ENCODE assay signal across 25 cellular contexts in the genomic region with DNA sequence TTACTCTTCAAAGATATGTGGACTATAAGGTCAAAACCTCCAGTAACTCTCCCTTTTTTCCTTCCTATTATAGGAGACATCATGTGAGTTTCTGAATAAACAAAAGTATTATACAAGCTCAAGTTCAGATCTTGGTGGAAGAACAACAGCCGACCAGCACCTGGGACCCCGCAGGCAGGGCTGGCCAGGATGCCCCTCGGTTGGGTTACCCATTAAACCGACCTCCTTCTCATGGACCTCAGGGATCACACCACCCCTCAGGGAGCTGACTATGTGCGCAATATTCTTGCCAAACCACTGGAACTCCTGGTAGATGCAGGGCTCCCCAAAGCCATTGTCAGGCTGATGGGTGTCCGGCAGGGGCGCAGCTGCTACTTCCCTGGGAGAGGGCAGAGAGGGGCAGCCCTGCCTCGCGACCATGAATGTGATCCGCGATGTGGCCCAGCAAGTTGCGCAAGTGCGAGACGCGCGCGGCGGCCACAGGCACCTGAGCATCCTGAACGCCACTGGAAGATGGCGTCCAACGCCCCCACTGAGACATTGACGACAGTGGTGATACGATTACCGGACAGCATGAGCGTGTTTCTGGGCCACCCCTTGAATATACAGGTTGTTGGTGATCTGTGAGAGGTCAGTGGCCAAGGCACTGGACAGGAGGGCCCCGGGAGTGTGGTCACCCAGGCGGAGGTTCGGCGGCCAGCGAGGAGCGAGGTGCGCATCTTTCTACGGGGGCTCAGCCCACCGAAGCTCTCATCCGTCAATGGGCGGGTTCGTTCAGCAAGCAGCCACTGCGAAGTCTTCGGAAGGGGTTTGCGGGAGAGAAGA.
"Had no signal": no experiment of that assay in that cellular context is flagged by ENCODE, and none has a peak within 500 bp of the region (broad histone marks: within the 10 kb centered on the region; RNA-seq: fewer than 3 reads in every experiment).

No MANE protein-coding gene starts in this region.

- H3K27me3 Mint-ChIP-seq: type B pancreatic cell had no signal

- H3K4me3 ChIP-seq: dorsolateral prefrontal cortex, lung, mucosa of descending colon, neural progenitor cell, prostate gland, right atrium auricular region, sigmoid colon, stomach, tibial artery, uterus had no signal

- ATAC-seq: left lobe of liver; mucosa of descending colon; natural killer cell treated with Interleukin-12 subunit alpha and Interleukin-12 subunit beta and Interleukin-15 and Interleukin-18, amount 100 ng/mL, for 72 hours; stimulated activated effector memory CD8-positive, alpha-beta T cell treated with anti-CD3 and anti-CD28 coated beads, Interleukin-12 subunit alpha, Interleukin-12 subunit beta, amount 100 ng/mL, for 72 hours had no signal

- H2AFZ ChIP-seq: neural progenitor cell had no signal

- H3K4me3 Mint-ChIP-seq: memory B cell; mesothelial cell of epicardium; natural killer cell treated with Interleukin-12 subunit alpha and Interleukin-12 subunit beta and Interleukin-15 and Interleukin-18, amount 100 ng/mL, for 72 hours; neural progenitor cell; stimulated activated effector memory CD8-positive, alpha-beta T cell treated with anti-CD3 and anti-CD28 coated beads, Interleukin-12 subunit alpha, Interleukin-12 subunit beta, amount 100 ng/mL, for 72 hours; type B pancreatic cell had no signal

- H3K9me3 ChIP-seq: prostate gland, right atrium auricular region, sigmoid colon, tibial artery, uterus had no signal

- H3K36me3 Mint-ChIP-seq: memory B cell; mesothelial cell of epicardium; naive B cell; natural killer cell treated with Interleukin-12 subunit alpha and Interleukin-12 subunit beta and Interleukin-15 and Interleukin-18, amount 100 ng/mL, for 72 hours; neural progenitor cell; stimulated activated effector memory CD8-positive, alpha-beta T cell treated with anti-CD3 and anti-CD28 coated beads, Interleukin-12 subunit alpha, Interleukin-12 subunit beta, amount 100 ng/mL, for 72 hours; type B pancreatic cell had no signal

- H3K4me2 ChIP-seq: neural progenitor cell had no signal

- H3K9me3 Mint-ChIP-seq: stimulated activated effector memory CD8-positive, alpha-beta T cell treated with anti-CD3 and anti-CD28 coated beads, Interleukin-12 subunit alpha, Interleukin-12 subunit beta, amount 100 ng/mL, for 72 hours; type B pancreatic cell had no signal

- H3K27ac ChIP-seq: dorsolateral prefrontal cortex, neural progenitor cell, prostate gland, right atrium auricular region, sigmoid colon, stomach, tibial artery, uterus had no signal

- H3K36me3 ChIP-seq: neural progenitor cell, prostate gland, right atrium auricular region, sigmoid colon, stomach, tibial artery, uterus had no signal

- H3K4me1 Mint-ChIP-seq: memory B cell; mesothelial cell of epicardium; naive B cell; neural progenitor cell; stimulated activated effector memory CD8-positive, alpha-beta T cell treated with anti-CD3 and anti-CD28 coated beads, Interleukin-12 subunit alpha, Interleukin-12 subunit beta, amount 100 ng/mL, for 72 hours had no signal

- DNase-seq: dorsolateral prefrontal cortex; effector CD4-positive, alpha-beta T cell; mucosa of descending colon; naive B cell; nucleus accumbens; sigmoid colon; stimulated activated CD4-positive, alpha-beta T cell treated with anti-CD3 and anti-CD28 coated beads, Interleukin-2, amount 100 ng/mL, for 24 hours; stimulated activated CD4-positive, alpha-beta T cell treated with anti-CD3 and anti-CD28 coated beads, Interleukin-4, amount 100 ng/mL, for 24 hours; stimulated activated naive CD4-positive, alpha-beta T cell treated with Interleukin-2 at 50 U/mL for 16 hours; stomach; tibial artery; uterus had no signal

- H3K27ac Mint-ChIP-seq: memory B cell; mesothelial cell of epicardium; naive B cell; natural killer cell treated with Interleukin-12 subunit alpha and Interleukin-12 subunit beta and Interleukin-15 and Interleukin-18, amount 100 ng/mL, for 72 hours; neural progenitor cell; stimulated activated effector memory CD8-positive, alpha-beta T cell treated with anti-CD3 and anti-CD28 coated beads, Interleukin-12 subunit alpha, Interleukin-12 subunit beta, amount 100 ng/mL, for 72 hours; type B pancreatic cell had no signal

- FAIRE-seq: colon, frontal cortex, keratinocyte had no signal

- H3K9ac ChIP-seq: neural progenitor cell had no signal

- H3K4me1 ChIP-seq: prostate gland, right atrium auricular region, sigmoid colon, stomach, uterus had no signal

- H3K27me3 ChIP-seq: dorsolateral prefrontal cortex, neural progenitor cell, right atrium auricular region, sigmoid colon, stomach, tibial artery, uterus had no signal
